Comparison of ENCODE assay signal across 8 cellular contexts in the genomic region with DNA sequence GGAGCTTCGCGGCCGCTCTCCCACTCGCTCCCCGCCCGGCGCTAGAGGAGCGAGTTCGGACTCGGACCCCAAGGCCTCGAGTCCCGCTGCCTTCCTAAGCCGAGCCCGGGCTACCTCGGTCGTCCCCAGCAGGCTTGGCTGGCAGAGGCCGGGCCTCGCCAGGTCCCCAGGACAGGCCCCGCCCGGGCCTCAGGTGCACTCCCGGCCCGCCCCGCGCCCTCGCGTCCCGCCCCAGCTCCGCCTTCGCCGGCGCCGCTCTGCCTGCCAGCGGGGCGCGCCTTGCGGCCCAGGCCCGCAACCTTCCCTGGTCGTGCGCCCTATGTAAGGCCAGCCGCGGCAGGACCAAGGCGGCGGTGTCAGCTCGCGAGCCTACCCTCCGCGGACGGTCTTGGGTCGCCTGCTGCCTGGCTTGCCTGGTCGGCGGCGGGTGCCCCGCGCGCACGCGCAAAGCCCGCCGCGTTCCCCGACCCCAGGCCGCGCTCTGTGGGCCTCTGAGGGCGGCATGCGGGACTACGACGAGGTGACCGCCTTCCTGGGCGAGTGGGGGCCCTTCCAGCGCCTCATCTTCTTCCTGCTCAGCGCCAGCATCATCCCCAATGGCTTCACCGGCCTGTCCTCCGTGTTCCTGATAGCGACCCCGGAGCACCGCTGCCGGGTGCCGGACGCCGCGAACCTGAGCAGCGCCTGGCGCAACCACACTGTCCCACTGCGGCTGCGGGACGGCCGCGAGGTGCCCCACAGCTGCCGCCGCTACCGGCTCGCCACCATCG. TPM values are rescaled to one million over a fixed set of nuclear protein-coding genes. Genes with fewer than 3 reads are reported as not detected.
DNase-seq lines count a peak whose midpoint lies in the region; ATAC-seq, FAIRE-seq and TF ChIP-seq lines count a peak whose summit lies in the region.

TSS of gene SLC22A5 (plus strand) at position 240 of the 770 bp plus-strand sequence. CDS start at position 503, 263 bp downstream.

- no peak for TF ChIP-seq CTCF in pancreas (IDR thresholded peaks at IDR 0.05)
- TF ChIP-seq CTCF in type B pancreatic cell (conservative IDR thresholded peaks at IDR 0.05): no peak

- H3K4me3 Mint-ChIP-seq in type B pancreatic cell: peak within 1 kb of the TSS; percentile 90

- peak; percentile 85 for ATAC-seq in GM21381 (IDR thresholded peaks at IDR 0.05; ENCODE audit: unreplicated experiment)
- peak; percentile 86 for ATAC-seq in Right ventricle myocardium inferior
- ATAC-seq in pancreas: peak; percentile 91 to 95 (median 93)

- no peaks in the 10 kb centered on the region for H3K36me3 ChIP-seq in pancreas

- H3K27me3 Mint-ChIP-seq in type B pancreatic cell: no peaks in the 10 kb centered on the region

- H3K4me1 ChIP-seq in pancreas: peaks cover 0 to 19% (median 0%) of the 10 kb centered on the region in 3 donors

- peak within 1 kb of the TSS; percentile 51 to 79 (median 72) for H3K4me3 ChIP-seq in pancreas

- no peaks in the 10 kb centered on the region for H3K27me3 ChIP-seq in pancreas

- H3K9me3 Mint-ChIP-seq in type B pancreatic cell: no peaks in the 10 kb centered on the region

- H3K9me3 ChIP-seq in pancreas: no peaks in the 10 kb centered on the region

- peaks cover 38% of the 10 kb centered on the region for H3K4me1 Mint-ChIP-seq in type B pancreatic cell (ENCODE audit: unreplicated experiment)

- peaks cover under 1% of the 10 kb centered on the region for H3K36me3 Mint-ChIP-seq in type B pancreatic cell

- 0% methylated on average over 74 to 93 of the region's 93 CpGs for WGBS in pancreas, 2 donors

- DNase-seq in DMS53 (lab: John Stamatoyannopoulos, UW): peak; percentile 95
- peak in 49 of 76 experiments; percentile 10 to 69 (median 42) for DNase-seq in HUDEP-2 (lab: John Stamatoyannopoulos, UW; ENCODE audit: unreplicated experiment in 76 of 76)
- peak; percentile 44 for DNase-seq in SHP77 treated with DMSO at 0.1 percent for 48 hours (lab: John Stamatoyannopoulos, UW)
- DNase-seq in activated naive CD4-positive, alpha-beta T cell treated with anti-CD3 and anti-CD28 coated beads, Interleukin-2, amount 50 U/mL, for 16 hours: peak; percentile 80
- peak; percentile 86 for DNase-seq in Right ventricle myocardium inferior (ENCODE audit: missing footprints)
- DNase-seq in pancreas: peak; percentile 83 to 95 (median 86)
- DNase-seq in type B pancreatic cell (ENCODE audit: extremely low spot score, unreplicated experiment): peak; percentile 81

- no peak for FAIRE-seq in pancreas (lab: Jason Lieb, UNC)

- intact Hi-C loops in Right ventricle myocardium inferior (cut with DNase I): loop anchor here (2.0 to 5.0 kb wide), 2 partner anchors 75 to 97 kb away; partner anchors contain the start of gene SLC22A4
- intact Hi-C loops in pancreas (cut with DNase I): no loop called here

- H3K27ac ChIP-seq in pancreas: peak within 1 kb of the TSS; percentile 71 to 91 (median 84)

- peak within 1 kb of the TSS; percentile 94 for H3K27ac Mint-ChIP-seq in type B pancreatic cell

RNA-seq across cellular contexts. Expression of gene SLC22A5, which starts in this region (rescaled TPM):
- total RNA-seq in Right ventricle myocardium inferior (22.3 TPM), pancreas (10 to 100 TPM in 2 of 6 donors, 1 to 10 TPM in 4; 5.5 to 13.1 (median 7.8) TPM), type B pancreatic cell (ENCODE audit: low replicate concordance) (21.6 and 39.3 TPM in 2 replicates)
- polyA plus RNA-seq in pancreas: 10 to 100 TPM in 1 of 2 donors, 1 to 10 TPM in 1; 7.1 to 12.2 TPM

Comparison
In these comparisons a context has a peak if more than half of its experiments do, and no peak if none do; other contexts are left out.
1. Peak in every context shown above with its lines: DNase-seq, ATAC-seq, H3K4me3 ChIP-seq and H3K27ac ChIP-seq.
2. DNase-seq: peak in every context shown above with its lines; median percentile 95 in DMS53; 86 in pancreas; 86 in Right ventricle myocardium inferior; 81 in type B pancreatic cell; 80 in activated naive CD4-positive, alpha-beta T cell treated with anti-CD3 and anti-CD28 coated beads, Interleukin-2, amount 50 U/mL, for 16 hours; 44 in SHP77 treated with DMSO at 0.1 percent for 48 hours; 42 in HUDEP-2.